In the genomic region with DNA sequence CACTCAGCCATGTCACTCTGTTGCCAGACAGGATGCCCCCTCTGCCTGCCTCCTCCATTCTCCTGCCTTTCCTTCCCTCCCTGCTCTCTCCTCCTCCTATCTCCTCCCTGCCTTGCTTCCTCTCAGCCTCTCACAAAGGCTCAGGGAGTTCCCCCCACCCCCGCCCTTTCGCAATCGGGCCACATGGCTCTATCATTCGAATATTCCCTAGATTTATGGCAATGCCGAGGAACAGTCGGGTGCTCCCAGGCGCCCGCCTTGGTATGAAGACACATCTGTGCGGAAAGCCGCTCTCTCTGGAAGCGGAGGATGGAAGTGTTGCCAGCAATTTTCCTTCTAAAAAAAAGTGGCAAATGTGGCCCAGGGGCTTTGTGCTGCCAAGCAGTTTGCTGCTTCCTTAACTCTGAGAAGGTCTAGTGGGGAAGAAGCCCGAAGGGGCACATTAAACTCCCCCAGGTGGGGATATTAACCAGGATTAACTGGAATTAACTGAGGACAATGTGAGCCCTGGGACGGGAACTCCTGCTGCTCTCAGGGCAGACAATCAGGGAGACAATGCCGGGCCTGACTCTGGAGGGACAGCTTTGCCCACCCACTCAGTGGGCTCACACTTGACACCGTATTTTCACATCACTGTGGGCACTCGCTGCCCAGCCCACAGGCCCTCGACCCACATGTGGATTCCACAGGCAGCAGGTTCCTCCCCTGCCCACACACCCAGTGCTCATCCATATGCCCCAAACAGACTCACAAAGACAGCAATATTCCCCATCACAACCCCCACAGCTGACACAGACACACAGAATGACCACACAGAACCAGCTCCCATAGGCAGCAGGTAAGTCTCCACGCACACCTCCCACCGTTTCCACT, we compare ENCODE assay signal across 9 cellular contexts.
DNase-seq lines count a peak whose midpoint lies in the region; ATAC-seq, FAIRE-seq and TF ChIP-seq lines count a peak whose summit lies in the region.
"Had no signal": no experiment of that assay in that cellular context is flagged by ENCODE, and none has a peak within 500 bp of the region (broad histone marks: within the 10 kb centered on the region; RNA-seq: fewer than 3 reads in every experiment).

No MANE protein-coding gene starts in this region.

- no peaks in the 10 kb centered on the region for H3K36me3 ChIP-seq in small intestine (ENCODE audit: control insufficient read depth in 2 of 2, insufficient read depth in 2 of 2, low read length in 2 of 2)

- DNase-seq in GM04504 (ENCODE audit: low read depth) (peak; percentile 88), RWPE1 (ENCODE audit: low spot score) (peak; percentile 67), fibroblast of the aortic adventitia (ENCODE audit: low read depth) (peak; percentile 70), small intestine (peak; percentile 70)
- DNase-seq: stimulated activated CD4-positive, alpha-beta T cell treated with anti-CD3 and anti-CD28 coated beads, Interleukin-4, amount 100 ng/mL, for 4 hours had no signal

- no peaks in the 10 kb centered on the region for H3K27me3 ChIP-seq in small intestine (ENCODE audit: control insufficient read depth in 2 of 2, insufficient read depth in 2 of 2, low read length in 2 of 2)

- CTCF ChIA-PET in RWPE1 (lab: Yijun Ruan, JAX), result interaction anchor here (0.8 kb wide), 1 partner anchor 501 kb away, joined by 3 read pairs; no protein-coding TSS in a partner anchor

- no peak for TF ChIP-seq CTCF in RWPE1 (conservative IDR thresholded peaks at IDR 0.05; ENCODE audit: low read depth)
- no peak for TF ChIP-seq CTCF in fibroblast of the aortic adventitia (IDR thresholded peaks at IDR 0.05; ENCODE audit: insufficient read depth, low read length)

- ATAC-seq in GM18861 (IDR thresholded peaks at IDR 0.05; ENCODE audit: unreplicated experiment) (no peak), HG02571 (IDR thresholded peaks at IDR 0.05; ENCODE audit: unreplicated experiment) (no peak), GM21619 (IDR thresholded peaks at IDR 0.05; ENCODE audit: unreplicated experiment) (no peak)

- H3K27ac ChIP-seq in RWPE1 (peak overlapping the region; percentile 56), small intestine (ENCODE audit: low read depth in 1 of 2, low read length in 1 of 2) (no peak overlapping the region)

- WGBS in small intestine, 3 donors, result 38 to 51% (median 48%) methylated on average over 19 of the region's 19 CpGs

- peaks cover 9 to 13% of the 10 kb centered on the region in 2 donors for H3K4me1 ChIP-seq in small intestine (ENCODE audit: control insufficient read depth in 2 of 2, insufficient read depth in 1 of 2, low read depth in 1 of 2, low read length in 1 of 2)

- POLR2A ChIA-PET in RWPE1 (lab: Yijun Ruan, JAX; ENCODE audit: low non-redundant PET), result no interaction called here

- H3K9me3 ChIP-seq in small intestine (ENCODE audit: control insufficient read depth, low read depth), result no peaks in the 10 kb centered on the region

- no peak for FAIRE-seq in small intestine (lab: Jason Lieb, UNC)
- FAIRE-seq: GM12891 had no signal

- H3K4me3 ChIP-seq in fibroblast of the aortic adventitia (ENCODE audit: low read depth, low read length), result no peak overlapping the region
- no peak overlapping the region for H3K4me3 ChIP-seq in small intestine (ENCODE audit: low read depth in 1 of 2, low read length in 2 of 2)
